ENCODE assay signal across 1 cellular context in the genomic region with DNA sequence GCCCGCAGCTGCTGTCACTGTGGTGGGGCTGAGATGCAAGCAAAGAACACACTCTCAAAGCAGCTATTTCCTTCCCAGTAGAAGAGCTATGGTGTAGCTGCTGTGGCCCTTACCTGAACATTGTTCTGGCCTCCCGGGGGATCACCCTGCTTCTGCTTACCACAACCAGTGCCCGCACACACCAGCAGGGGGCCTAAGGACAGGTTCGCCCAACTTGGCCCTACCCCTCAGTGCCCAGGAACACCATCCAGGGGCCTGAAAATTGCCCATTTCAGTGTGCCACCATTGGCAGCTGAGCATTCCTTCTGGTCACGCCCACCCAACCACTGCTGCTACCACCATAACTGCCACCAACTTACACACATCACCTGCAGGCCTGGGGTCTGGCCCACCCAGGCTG.
TF ChIP-seq lines count a peak whose summit lies in the region.

No MANE protein-coding gene starts in this region.

TF ChIP-seq in SK-N-SH treated with all-trans-retinoic acid at 6 μM for 48 hours, 23 proteins besides CTCF, POLR2A, EP300 and RAD21 (continued from another document):
- TF ChIP-seq, protein P1, sequence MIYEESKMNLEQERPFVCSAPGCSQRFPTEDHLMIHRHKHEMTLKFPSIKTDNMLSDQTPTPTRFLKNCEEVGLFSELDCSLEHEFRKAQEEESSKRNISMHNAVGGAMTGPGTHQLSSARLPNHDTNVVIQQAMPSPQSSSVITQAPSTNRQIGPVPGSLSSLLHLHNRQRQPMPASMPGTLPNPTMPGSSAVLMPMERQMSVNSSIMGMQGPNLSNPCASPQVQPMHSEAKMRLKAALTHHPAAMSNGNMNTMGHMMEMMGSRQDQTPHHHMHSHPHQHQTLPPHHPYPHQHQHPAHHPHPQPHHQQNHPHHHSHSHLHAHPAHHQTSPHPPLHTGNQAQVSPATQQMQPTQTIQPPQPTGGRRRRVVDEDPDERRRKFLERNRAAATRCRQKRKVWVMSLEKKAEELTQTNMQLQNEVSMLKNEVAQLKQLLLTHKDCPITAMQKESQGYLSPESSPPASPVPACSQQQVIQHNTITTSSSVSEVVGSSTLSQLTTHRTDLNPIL (CRISPR knock-in tag; IDR thresholded peaks at IDR 0.05; ENCODE audit: low read depth), result no peak
- TF ChIP-seq SNAI2 (CRISPR knock-in tag; IDR thresholded peaks at IDR 0.05), result no peak
